In genomic region chr1:110765640-110766335, GRCh38 we compare ENCODE assay signal across 8 cellular contexts.
A peak's percentile ranks its signal among the peaks of the same experiment; 100 is the strongest.
DNase-seq lines count a peak whose midpoint lies in the region; ATAC-seq and TF ChIP-seq lines count a peak whose summit lies in the region.

No MANE protein-coding gene starts in this region.

- no peaks in the 10 kb centered on the region for H3K36me3 Mint-ChIP-seq in activated CD4-positive, alpha-beta T cell treated with anti-CD3 and anti-CD28 coated beads for 36 hours (ENCODE audit: low read depth)
- peaks cover 0 to 3% (median 0%) of the 10 kb centered on the region in 5 donors for H3K36me3 Mint-ChIP-seq in naive thymus-derived CD4-positive, alpha-beta T cell

- ATAC-seq in activated CD4-positive, alpha-beta T cell treated with anti-CD3 and anti-CD28 coated beads for 36 hours: peak; percentile 70
- peak; percentile 85 for ATAC-seq in naive thymus-derived CD4-positive, alpha-beta T cell
- ATAC-seq in GM19351 (IDR thresholded peaks at IDR 0.05; ENCODE audit: unreplicated experiment) (no peak), GM21423 (IDR thresholded peaks at IDR 0.05; ENCODE audit: unreplicated experiment) (no peak)

- H3K27ac Mint-ChIP-seq in activated CD4-positive, alpha-beta T cell treated with anti-CD3 and anti-CD28 coated beads for 36 hours: no peak overlapping the region
- no peak overlapping the region for H3K27ac Mint-ChIP-seq in naive thymus-derived CD4-positive, alpha-beta T cell

- peak; percentile 55 for TF ChIP-seq CTCF in GM20000 (IDR thresholded peaks at IDR 0.05; ENCODE audit: extremely low read depth, missing control alignments)
- peak; percentile 80 for TF ChIP-seq CTCF in epithelial cell of esophagus (IDR thresholded peaks at IDR 0.05; ENCODE audit: insufficient read depth, low read depth, low read length, missing control alignments)

- no peak overlapping the region for H3K27ac ChIP-seq in naive thymus-derived CD4-positive, alpha-beta T cell (ENCODE audit: low read depth, low read length)

- no peaks in the 10 kb centered on the region for H3K4me1 ChIP-seq in naive thymus-derived CD4-positive, alpha-beta T cell (ENCODE audit: control insufficient read depth in 2 of 2, insufficient read depth in 2 of 2, low read length in 2 of 2)

- peak; percentile 91 for DNase-seq in Ammon's horn (ENCODE audit: low spot score)
- peak; percentile 68 for DNase-seq in GM20000 (ENCODE audit: low spot score)
- DNase-seq in NCI-H345 treated with DMSO at 0.1 percent for 48 hours (lab: John Stamatoyannopoulos, UW; ENCODE audit: unreplicated experiment): peak; percentile 56
- peak; percentile 72 for DNase-seq in activated CD4-positive, alpha-beta T cell treated with anti-CD3 and anti-CD28 coated beads for 36 hours
- peak; percentile 64 for DNase-seq in epithelial cell of esophagus (ENCODE audit: low read depth)
- DNase-seq in naive thymus-derived CD4-positive, alpha-beta T cell: peak in 7 of 9 donors; percentile 27 to 74 (median 61)

- POLR2A ChIA-PET in activated CD4-positive, alpha-beta T cell treated with anti-CD3 and anti-CD28 coated beads for 36 hours (lab: Charles Lee): interaction anchor here (0.7 to 2.3 kb wide), 3 partner anchors 146 to 271 kb away, joined by 3 to 7 read pairs (median 4); no protein-coding TSS in a partner anchor
- POLR2A ChIA-PET in naive thymus-derived CD4-positive, alpha-beta T cell (lab: Charles Lee): interaction anchor here (0.8 to 3.5 kb wide), 9 partner anchors 14 to 147 kb away, joined by 3 to 22 read pairs (median 5); partner anchors contain the start of gene KCNA3

- CTCF ChIA-PET in activated CD4-positive, alpha-beta T cell treated with anti-CD3 and anti-CD28 coated beads for 36 hours (lab: Charles Lee): interaction anchor here (0.5 to 4.5 kb wide), 57 partner anchors 9 to 1699 kb away, joined by 3 to 119 read pairs (median 5); partner anchors contain the start of genes KCNA10, KCNA2 and KCNA3
- CTCF ChIA-PET in naive thymus-derived CD4-positive, alpha-beta T cell (lab: Charles Lee): interaction anchor here (0.6 to 6.8 kb wide), 35 partner anchors 9 to 556 kb away, joined by 3 to 94 read pairs (median 4); partner anchors contain the start of genes KCNA2, KCNA3 and KCNC4

- H3K27me3 ChIP-seq in naive thymus-derived CD4-positive, alpha-beta T cell (ENCODE audit: control insufficient read depth in 2 of 2, insufficient read depth in 2 of 2, low read length in 2 of 2): no peaks in the 10 kb centered on the region

- H3K4me1 Mint-ChIP-seq in activated CD4-positive, alpha-beta T cell treated with anti-CD3 and anti-CD28 coated beads for 36 hours: peaks cover 5% of the 10 kb centered on the region
- peaks cover 0 to 12% (median 5%) of the 10 kb centered on the region in 7 donors for H3K4me1 Mint-ChIP-seq in naive thymus-derived CD4-positive, alpha-beta T cell

- H3K27me3 Mint-ChIP-seq in activated CD4-positive, alpha-beta T cell treated with anti-CD3 and anti-CD28 coated beads for 36 hours: peaks cover 6% of the 10 kb centered on the region
- peaks cover 0 to 56% (median 8%) of the 10 kb centered on the region in 5 donors for H3K27me3 Mint-ChIP-seq in naive thymus-derived CD4-positive, alpha-beta T cell

- H3K4me3 ChIP-seq in epithelial cell of esophagus (ENCODE audit: low read length): no peak overlapping the region
- H3K4me3 ChIP-seq in naive thymus-derived CD4-positive, alpha-beta T cell (ENCODE audit: low read length): no peak overlapping the region

- intact Hi-C loops in activated CD4-positive, alpha-beta T cell treated with anti-CD3 and anti-CD28 coated beads for 36 hours (cut with DNase I, micrococcal nuclease): loop anchor here (1.0 to 2.0 kb wide), 5 partner anchors 16 to 241 kb away; no protein-coding TSS in a partner anchor
- intact Hi-C loops in naive thymus-derived CD4-positive, alpha-beta T cell (cut with micrococcal nuclease): loop anchor here (1.0 to 5.0 kb wide), 10 partner anchors 18 to 353 kb away; partner anchors contain the start of gene KCNA3 (in 1 of the 2)

- H3K36me3 ChIP-seq in naive thymus-derived CD4-positive, alpha-beta T cell (ENCODE audit: control insufficient read depth in 2 of 3, insufficient read depth in 3 of 3, low read length in 3 of 3): no peaks in the 10 kb centered on the region

- H3K4me3 Mint-ChIP-seq in activated CD4-positive, alpha-beta T cell treated with anti-CD3 and anti-CD28 coated beads for 36 hours: peak overlapping the region; percentile 5
- peak overlapping the region in 1 of 10 donors; percentile 21 for H3K4me3 Mint-ChIP-seq in naive thymus-derived CD4-positive, alpha-beta T cell

- no peaks in the 10 kb centered on the region for H3K9me3 Mint-ChIP-seq in activated CD4-positive, alpha-beta T cell treated with anti-CD3 and anti-CD28 coated beads for 36 hours (ENCODE audit: low read depth)
- H3K9me3 Mint-ChIP-seq in naive thymus-derived CD4-positive, alpha-beta T cell: no peaks in the 10 kb centered on the region

- H3K9me3 ChIP-seq in naive thymus-derived CD4-positive, alpha-beta T cell (ENCODE audit: control insufficient read depth in 2 of 3, low read length in 3 of 3): no peaks in the 10 kb centered on the region

Comparison
In these comparisons a context has a peak if more than half of its experiments do, and no peak if none do; other contexts are left out.
1. ATAC-seq: peak in activated CD4-positive, alpha-beta T cell treated with anti-CD3 and anti-CD28 coated beads for 36 hours (single experiment) and naive thymus-derived CD4-positive, alpha-beta T cell (single experiment); none in GM19351 (single experiment) and GM21423 (single experiment).
2. Peak in every context shown above with its lines, with median percentiles within 50 percentile points of each other: DNase-seq.